In genomic region chr17:55264640-55265298, GRCh38 we compare ENCODE assay signal across 8 cellular contexts. TPM values are rescaled to one million over a fixed set of nuclear protein-coding genes. Genes with fewer than 3 reads are reported as not detected.
DNase-seq lines count a peak whose midpoint lies in the region; ATAC-seq and TF ChIP-seq lines count a peak whose summit lies in the region.

TSS of gene HLF (plus strand) at chr17:55264960. CDS start at chr17:55265485, 525 bp downstream.

- peaks cover 11 to 26% of the 10 kb centered on the region in 2 donors for H3K4me1 ChIP-seq in left lung

- peaks cover 16 to 90% of the 10 kb centered on the region in 2 donors for H3K27me3 ChIP-seq in left lung

- H3K27ac ChIP-seq in left lung: peak within 1 kb of the TSS; percentile 13 to 25

- peak; percentile 51 for DNase-seq in NCI-H2107 (lab: John Stamatoyannopoulos, UW)
- peak; percentile 59 to 67 for DNase-seq in activated CD4-positive, alpha-beta T cell treated with anti-CD3 and anti-CD28 coated beads, Interleukin-2, amount 50 U/mL, for 4 hours
- peak; percentile 74 for DNase-seq in dermis blood vessel endothelial cell
- DNase-seq in left lung: peak; percentile 73 to 87
- peak; percentile 70 for DNase-seq in stimulated activated CD4-positive, alpha-beta T cell treated with anti-CD3 and anti-CD28 coated beads, Interleukin-1b, Interleukin-23, amount 100 ng/mL, for 48 hours
- DNase-seq in SKM-1 (lab: John Stamatoyannopoulos, UW; ENCODE audit: unreplicated experiment): no peak

- peak; percentile 76 for ATAC-seq in GM18517 (IDR thresholded peaks at IDR 0.05; ENCODE audit: unreplicated experiment)
- peak; percentile 97 for ATAC-seq in HG02973 (IDR thresholded peaks at IDR 0.05; ENCODE audit: unreplicated experiment)
- ATAC-seq in left lung: peak; percentile 94

- H3K36me3 ChIP-seq in left lung: no peaks in the 10 kb centered on the region

- no peaks in the 10 kb centered on the region for H3K9me3 ChIP-seq in left lung

- TF ChIP-seq CTCF in left lung (IDR thresholded peaks at IDR 0.05): no peak

- H3K4me3 ChIP-seq in left lung: peak within 1 kb of the TSS; percentile 35 to 43

- intact Hi-C loops in left lung (cut with DNase I): no loop called here

RNA-seq across cellular contexts. Expression of gene HLF, which starts in this region (rescaled TPM):
- total RNA-seq in dermis blood vessel endothelial cell (0.05 TPM in 1 of 2 replicates, not detected in the other), left lung (1 to 10 TPM; 4.4 to 9.9 TPM)

Comparison
In these comparisons a context has a peak if more than half of its experiments do, and no peak if none do; other contexts are left out.
1. Peak in DNase-seq in dermis blood vessel endothelial cell; RNA of the gene not detected or under 1 TPM.